Comparison of ENCODE assay signal across 9 cellular contexts in the genomic region with DNA sequence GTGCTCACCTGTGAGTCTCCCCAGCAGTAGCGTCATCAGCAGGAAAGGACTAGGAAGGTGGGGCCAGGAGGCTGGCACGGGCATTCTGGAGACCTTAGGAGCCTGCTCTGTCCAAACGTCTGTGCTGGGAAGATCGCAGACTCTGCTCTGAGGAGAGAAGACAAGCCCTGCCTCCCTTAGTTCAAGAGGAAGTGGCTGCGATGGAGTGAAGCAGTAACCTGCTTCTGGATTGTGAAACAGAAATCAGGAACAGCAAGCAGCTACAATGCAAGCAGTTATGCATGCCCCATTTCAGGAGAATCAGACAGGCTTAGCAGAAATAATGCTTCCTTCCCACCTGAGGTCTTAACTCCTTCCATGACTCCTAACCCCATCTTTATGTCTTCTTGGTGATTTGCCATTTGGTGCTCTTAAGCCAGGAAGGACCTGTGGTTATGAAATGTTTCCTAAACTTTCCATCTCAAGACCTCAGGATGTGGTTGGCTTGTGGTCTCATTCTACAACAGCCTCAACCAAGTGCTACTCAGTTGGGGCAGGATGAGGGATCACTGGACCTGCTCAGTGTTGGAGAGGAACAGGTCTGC. TPM values are rescaled to one million over a fixed set of nuclear protein-coding genes. Genes with fewer than 3 reads are reported as not detected.
A peak's percentile ranks its signal among the peaks of the same experiment; 100 is the strongest.
DNase-seq lines count a peak whose midpoint lies in the region; ATAC-seq and TF ChIP-seq lines count a peak whose summit lies in the region.
"Had no signal": no experiment of that assay in that cellular context is flagged by ENCODE, and none has a peak within 500 bp of the region (broad histone marks: within the 10 kb centered on the region; RNA-seq: fewer than 3 reads in every experiment).

Gene SIRPB1, minus strand, starts transcription at position 149 of the 584 bp plus-strand sequence. Its CDS starts 65 bp downstream, at position 84.

- no peaks in the 10 kb centered on the region for H3K27me3 ChIP-seq in tibial nerve

- peak within 1 kb of the TSS in 3 of 4 donors; percentile 22 to 75 (median 56) for H3K4me3 Mint-ChIP-seq in IgD-negative memory B cell

- peak within 1 kb of the TSS in 2 of 3 donors; percentile 39 to 71 for H3K27ac Mint-ChIP-seq in IgD-negative memory B cell

- no peaks in the 10 kb centered on the region for H3K36me3 ChIP-seq in tibial nerve

- DNase-seq in AML-193 (lab: John Stamatoyannopoulos, UW) (peak; percentile 95 to 97), UCSD-AML1 (lab: John Stamatoyannopoulos, UW; ENCODE audit: unreplicated experiment) (peak; percentile 61), left kidney (ENCODE audit: low read depth, low spot score) (peak; percentile 1), tibial nerve (ENCODE audit: low spot score in 2 of 2) (no peak), NCI-H2171 treated with DMSO at 0.1 percent for 48 hours (lab: John Stamatoyannopoulos, UW) (no peak), NCI-H146 (lab: John Stamatoyannopoulos, UW) (no peak)

- H3K9me3 ChIP-seq in tibial nerve, result peaks cover 0 to 7% (median 0%) of the 10 kb centered on the region in 4 donors

- H3K27ac ChIP-seq in tibial nerve, result no peak within 1 kb of the TSS
- H3K27ac ChIP-seq: C4-2B had no signal

- H3K4me3 ChIP-seq in tibial nerve, result no peak within 1 kb of the TSS

- peaks cover 48 to 67% (median 64%) of the 10 kb centered on the region in 3 donors for H3K4me1 Mint-ChIP-seq in IgD-negative memory B cell

- TF ChIP-seq CTCF in tibial nerve (IDR thresholded peaks at IDR 0.05), result no peak

- peaks cover 0 to 3% (median 0%) of the 10 kb centered on the region in 3 donors for H3K9me3 Mint-ChIP-seq in IgD-negative memory B cell

- TF ChIP-seq EP300 in tibial nerve (IDR thresholded peaks at IDR 0.05), result no peak

- no peaks in the 10 kb centered on the region for H3K27me3 Mint-ChIP-seq in IgD-negative memory B cell

- H3K4me1 ChIP-seq in tibial nerve, result peaks cover 0 to 3% (median 0%) of the 10 kb centered on the region in 4 donors

- H3K36me3 Mint-ChIP-seq in IgD-negative memory B cell, result no peaks in the 10 kb centered on the region

- no peak for ATAC-seq in HG03108 (IDR thresholded peaks at IDR 0.05; ENCODE audit: unreplicated experiment)

- WGBS in tibial nerve, 2 donors, result 57 to 58% methylated on average over 5 of the region's 5 CpGs

- TF ChIP-seq POLR2A in tibial nerve (IDR thresholded peaks at IDR 0.05), result no peak

RNA-seq across cellular contexts. Expression of gene SIRPB1, which starts in this region (rescaled TPM):
- polyA plus RNA-seq in IgD-negative memory B cell, result 2.0 TPM
- 1 to 10 TPM; 1.4 to 5.1 (median 1.9) TPM for total RNA-seq in tibial nerve

Comparison
In these comparisons a context has a peak if more than half of its experiments do, and no peak if none do; other contexts are left out.
1. DNase-seq: peak in AML-193 (2 of 2), UCSD-AML1 (single experiment) and left kidney (single experiment); none in tibial nerve (0 of 2), NCI-H2171 treated with DMSO at 0.1 percent for 48 hours (single experiment) and NCI-H146 (single experiment).